In genomic region chr6:27668442-27669275, GRCh38 we compare ENCODE assay signal across 8 cellular contexts.
A peak's percentile ranks its signal among the peaks of the same experiment; 100 is the strongest.
DNase-seq lines count a peak whose midpoint lies in the region; FAIRE-seq and TF ChIP-seq lines count a peak whose summit lies in the region.

No MANE protein-coding gene starts in this region.

- WGBS in adrenal gland, 4 donors, result 7 to 9% (median 8%) methylated on average over 35 of the region's 35 CpGs

- TF ChIP-seq CTCF in neural cell (IDR thresholded peaks at IDR 0.05; ENCODE audit: poor library complexity, severe bottlenecking), result no peak
- TF ChIP-seq CTCF in adrenal gland (IDR thresholded peaks at IDR 0.05), result no peak

- H3K9me3 ChIP-seq in neural cell (ENCODE audit: low read length) (no peaks in the 10 kb centered on the region), adrenal gland (replicated peaks in 1 of 3) (no peaks in the 10 kb centered on the region)

- H3K4me1 ChIP-seq in adrenal gland (replicated peaks in 1 of 2), result no peaks in the 10 kb centered on the region

- H3K36me3 ChIP-seq in neural cell (ENCODE audit: insufficient read depth, low read length) (no peaks in the 10 kb centered on the region), adrenal gland (replicated peaks in 1 of 2) (no peaks in the 10 kb centered on the region)

- H3K27me3 ChIP-seq in neural cell (ENCODE audit: insufficient read depth, low read depth, low read length), result peaks cover 78% of the 10 kb centered on the region
- H3K27me3 ChIP-seq in adrenal gland, result peaks cover 78% of the 10 kb centered on the region

- no peak overlapping the region for H2AFZ ChIP-seq in neural cell (ENCODE audit: low read depth, low read length)

- no peaks in the 10 kb centered on the region for H3K9me2 ChIP-seq in neural cell (ENCODE audit: insufficient read depth, low read length)

- H3K4me2 ChIP-seq in neural cell (ENCODE audit: low read length), result no peak overlapping the region

- H4K20me1 ChIP-seq in neural cell (ENCODE audit: insufficient read depth), result no peaks in the 10 kb centered on the region

- TF ChIP-seq POLR2A in adrenal gland (IDR thresholded peaks at IDR 0.05), result no peak

- intact Hi-C loops in adrenal gland (cut with DNase I), result no loop called here

- no peak overlapping the region for H3K9ac ChIP-seq in neural cell (ENCODE audit: low read length)

- no peak for TF ChIP-seq EP300 in neural cell (conservative IDR thresholded peaks at IDR 0.05; ENCODE audit: poor library complexity, severe bottlenecking)

- H3F3A ChIP-seq in neural cell (ENCODE audit: insufficient read depth, low read length, poor library complexity, severe bottlenecking), result no peaks in the 10 kb centered on the region

- DNase-seq in M059J (ENCODE audit: low read depth), result peak; percentile 88
- DNase-seq in SW 1271 (lab: John Stamatoyannopoulos, UW), result peak; percentile 38 to 71
- peak; percentile 71 for DNase-seq in dedifferentiated amniotic fluid mesenchymal stem cell (ENCODE audit: extremely low spot score)
- no peak for DNase-seq in adrenal gland
- DNase-seq in frontal cortex (ENCODE audit: low spot score in 2 of 2), result no peak
- DNase-seq in globus pallidus (ENCODE audit: low spot score), result no peak

- FAIRE-seq in G401.6 (lab: Jason Lieb, UNC) (peak; percentile 94), frontal cortex (lab: Jason Lieb, UNC) (no peak)

- TF ChIP-seq RAD21 in neural cell (conservative IDR thresholded peaks at IDR 0.05), result no peak

- H3K27ac ChIP-seq in neural cell (ENCODE audit: low read length), result no peak overlapping the region
- H3K27ac ChIP-seq in adrenal gland, result no peak overlapping the region

- no peaks in the 10 kb centered on the region for H3K79me2 ChIP-seq in neural cell (replicated peaks; ENCODE audit: insufficient read depth, low read length)

- H3K4me3 ChIP-seq in neural cell (ENCODE audit: low read length) (no peak overlapping the region), adrenal gland (no peak overlapping the region)

TF ChIP-seq in neural cell, 6 proteins besides CTCF, POLR2A, EP300 and RAD21:
- TF ChIP-seq REST (IDR thresholded peaks at IDR 0.05; ENCODE audit: borderline replicate concordance) (no peak), POLR2AphosphoS5 (IDR thresholded peaks at IDR 0.05) (peak; percentile 54)

Comparison
In these comparisons a context has a peak if more than half of its experiments do, and no peak if none do; other contexts are left out.
1. DNase-seq: peak in M059J (single experiment), SW 1271 (2 of 2) and dedifferentiated amniotic fluid mesenchymal stem cell (single experiment); none in adrenal gland (0 of 7), frontal cortex (0 of 2) and globus pallidus (single experiment).